In genomic region chr1:205797122-205797521, GRCh38 we compare ENCODE assay signal across 23 cellular contexts. TPM values are rescaled to one million over a fixed set of nuclear protein-coding genes. Genes with fewer than 3 reads are reported as not detected.
"Had no signal": no experiment of that assay in that cellular context is flagged by ENCODE, and none has a peak within 500 bp of the region (broad histone marks: within the 10 kb centered on the region; RNA-seq: fewer than 3 reads in every experiment).

No MANE protein-coding gene starts in this region.

- H3K4me1 Mint-ChIP-seq: activated naive CD4-positive, alpha-beta T cell treated with anti-CD3 and anti-CD28 coated beads, Interleukin-2, amount 50 U/mL, for 24 hours had no signal

- ATAC-seq: WTC11 had no signal

- H3K27me3 Mint-ChIP-seq: activated naive CD4-positive, alpha-beta T cell treated with anti-CD3 and anti-CD28 coated beads, Interleukin-2, amount 50 U/mL, for 24 hours; brain had no signal

- DNase-seq: activated CD4-positive, alpha-beta T cell treated with anti-CD3 and anti-CD28 coated beads for 48 hours; activated CD4-positive, alpha-beta T cell treated with anti-CD3 and anti-CD28 coated beads, Interleukin-2, amount 50 U/mL, for 48 hours; activated CD4-positive, CD25-positive, alpha-beta regulatory T cell treated with anti-CD3 and anti-CD28 coated beads, Interleukin-2, amount 50 U/mL, for 72 hours; activated effector memory CD4-positive, alpha-beta T cell treated with Interleukin-2 at 50 U/mL for 16 hours; activated naive CD4-positive, alpha-beta T cell; activated T-cell treated with anti-CD3 and anti-CD28 coated beads for 4 hours; amygdala; Karpas-422; MM.1S; NCI-H1105; NCI-H1436 treated with DMSO at 0.1 percent for 48 hours; NCI-H187; NCI-H2081; NCI-H446; NCI-H524; SHP77 treated with DMSO at 0.1 percent for 48 hours; T-helper 9 cell had no signal

- H3K27ac Mint-ChIP-seq: brain; T-helper 1 cell treated with Interleukin-12 subunit alpha and Interleukin-12 subunit beta and Interleukin-4 antibody, amounts not matched to agents 30 μg/mL and 1 μg/mL, for 36 hours; WTC11 had no signal

- H3K4me3 Mint-ChIP-seq: activated naive CD4-positive, alpha-beta T cell treated with anti-CD3 and anti-CD28 coated beads, Interleukin-2, amount 50 U/mL, for 24 hours; brain; T-helper 1 cell treated with Interleukin-12 subunit alpha and Interleukin-12 subunit beta and Interleukin-4 antibody, amounts not matched to agents 30 μg/mL and 1 μg/mL, for 36 hours; WTC11 had no signal

- H3K9me3 Mint-ChIP-seq: activated naive CD4-positive, alpha-beta T cell treated with anti-CD3 and anti-CD28 coated beads, Interleukin-2, amount 50 U/mL, for 24 hours; brain; T-helper 1 cell treated with Interleukin-12 subunit alpha and Interleukin-12 subunit beta and Interleukin-4 antibody, amounts not matched to agents 30 μg/mL and 1 μg/mL, for 36 hours; WTC11 had no signal

RNA-seq across cellular contexts. Expression of gene PM20D1, which starts 52.8 kb away (rescaled TPM):
- total RNA-seq: astrocyte, SK-MEL-5 had no signal
